Comparison of ENCODE assay signal across 24 cellular contexts in genomic region chrX:129039176-129039575, GRCh38.
"Had no signal": no experiment of that assay in that cellular context is flagged by ENCODE, and none has a peak within 500 bp of the region (broad histone marks: within the 10 kb centered on the region; RNA-seq: fewer than 3 reads in every experiment).

No MANE protein-coding gene starts in this region.

- H3K4me1 Mint-ChIP-seq: immature natural killer cell, naive B cell had no signal

- H3K9me3 ChIP-seq: esophagus squamous epithelium, gastroesophageal sphincter, sigmoid colon, suprapubic skin, thyroid gland, upper lobe of right lung, vagina had no signal

- H3K27me3 Mint-ChIP-seq: dendritic cell treated with granulocyte-macrophage colony-stimulating factor and Interleukin-4, amounts not matched to agents 40 ng/mL and 50 ng/mL, for 4 days; effector memory CD8-positive, alpha-beta T cell; naive B cell had no signal

- ATAC-seq: effector memory CD8-positive, alpha-beta T cell; gastroesophageal sphincter; left cardiac atrium; left ventricle myocardium superior; stimulated activated naive CD8-positive, alpha-beta T cell treated with anti-CD3 and anti-CD28 coated beads, Interleukin-15, Interleukin-2, amounts not matched to agents 100 U/mL and 50 U/mL, for 24 hours; upper lobe of right lung had no signal

- H3K9me3 Mint-ChIP-seq: dendritic cell treated with granulocyte-macrophage colony-stimulating factor and Interleukin-4, amounts not matched to agents 40 ng/mL and 50 ng/mL, for 4 days; effector memory CD8-positive, alpha-beta T cell had no signal

- H3K4me3 Mint-ChIP-seq: dendritic cell treated with granulocyte-macrophage colony-stimulating factor and Interleukin-4, amounts not matched to agents 40 ng/mL and 50 ng/mL, for 4 days; effector memory CD8-positive, alpha-beta T cell; immature natural killer cell; naive B cell; nephron had no signal

- H3K27ac ChIP-seq: esophagus squamous epithelium, gastroesophageal sphincter, sigmoid colon, skin epidermis, suprapubic skin, thyroid gland, upper lobe of right lung, vagina had no signal

- H3K27me3 ChIP-seq: esophagus squamous epithelium, gastroesophageal sphincter, sigmoid colon, suprapubic skin, thyroid gland, upper lobe of right lung, vagina had no signal

- DNase-seq: effector memory CD8-positive, alpha-beta T cell; esophagus squamous epithelium; foreskin fibroblast; immature natural killer cell; kidney; left cardiac atrium; left ventricle myocardium superior; mesenchymal stem cell; naive B cell; posterior cingulate gyrus; sigmoid colon; stimulated activated CD4-positive, alpha-beta T cell treated with anti-CD3 and anti-CD28 coated beads, Interleukin-2, amount 100 ng/mL, for 24 hours; stimulated activated CD4-positive, alpha-beta T cell treated with anti-CD3 and anti-CD28 coated beads, Interleukin-4, amount 100 ng/mL, for 4 hours; stimulated activated naive CD8-positive, alpha-beta T cell treated with anti-CD3 and anti-CD28 coated beads, Interleukin-15, Interleukin-2, amounts not matched to agents 100 U/mL and 50 U/mL, for 24 hours; thyroid gland; upper lobe of right lung had no signal

- H3K27ac Mint-ChIP-seq: dendritic cell treated with granulocyte-macrophage colony-stimulating factor and Interleukin-4, amounts not matched to agents 40 ng/mL and 50 ng/mL, for 4 days; effector memory CD8-positive, alpha-beta T cell; immature natural killer cell; naive B cell; nephron had no signal

- FAIRE-seq: colon, kidney had no signal

- H3K36me3 ChIP-seq: esophagus squamous epithelium, gastroesophageal sphincter, sigmoid colon, suprapubic skin, thyroid gland, upper lobe of right lung, vagina had no signal

- H3K4me1 ChIP-seq: esophagus squamous epithelium, gastroesophageal sphincter, sigmoid colon, suprapubic skin, thyroid gland, upper lobe of right lung, vagina had no signal

- H3K36me3 Mint-ChIP-seq: immature natural killer cell, naive B cell had no signal

- H3K4me3 ChIP-seq: esophagus squamous epithelium, gastroesophageal sphincter, lung, sigmoid colon, skin epidermis, suprapubic skin, thyroid gland, upper lobe of right lung, vagina had no signal
